ENCODE assay signal across 9 cellular contexts in the genomic region with DNA sequence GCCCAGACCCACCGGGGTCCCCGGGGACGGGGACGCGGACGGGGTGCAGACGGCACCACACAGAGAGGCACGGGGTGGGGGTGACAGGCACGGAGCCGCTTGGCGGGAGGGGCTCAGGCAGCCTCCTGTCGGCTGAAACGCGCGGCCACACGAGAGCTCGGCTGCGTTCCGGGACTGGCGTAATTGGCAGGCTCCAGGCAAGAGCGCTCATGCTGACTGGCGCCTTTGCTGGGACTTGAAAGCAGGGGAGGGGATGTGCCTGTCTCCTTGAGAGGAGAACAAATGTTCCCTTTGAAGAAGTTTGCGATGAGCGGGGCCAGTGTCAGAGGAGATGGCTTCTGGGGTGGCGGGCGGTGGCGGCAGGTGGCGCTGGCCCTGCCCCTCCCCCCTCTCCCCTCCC.
DNase-seq lines count a peak whose midpoint lies in the region; ATAC-seq lines count a peak whose summit lies in the region.
"Had no signal": no experiment of that assay in that cellular context is flagged by ENCODE, and none has a peak within 500 bp of the region (broad histone marks: within the 10 kb centered on the region; RNA-seq: fewer than 3 reads in every experiment).

No MANE protein-coding gene starts in this region.

- peak; percentile 55 to 73 for DNase-seq in NCI-H2081 (lab: John Stamatoyannopoulos, UW)
- no peak for DNase-seq in NCI-H2081 treated with DMSO at 0.1 percent for 48 hours (lab: John Stamatoyannopoulos, UW)
- peak; percentile 85 for DNase-seq in NCI-H69 (lab: John Stamatoyannopoulos, UW)
- DNase-seq in activated gamma-delta T cell treated with Interleukin-2 at 50 U/mL for 16 hours: peak; percentile 32
- peak in 2 of 3 experiments; percentile 8 to 32 for DNase-seq in stimulated activated CD4-positive, alpha-beta T cell treated with anti-CD3 and anti-CD28 coated beads, TNF-alpha, amount 100 ng/mL, for 24 hours (ENCODE audit: low read depth in 3 of 3)
- DNase-seq in SIG-M5 treated with dmso at 0.1 percent for 504 hours (lab: John Stamatoyannopoulos, UW; ENCODE audit: unreplicated experiment): no peak
- DNase-seq: ACHN had no signal

- ATAC-seq in HG03139 (IDR thresholded peaks at IDR 0.05; ENCODE audit: unreplicated experiment) (no peak), HG02610 (IDR thresholded peaks at IDR 0.05; ENCODE audit: unreplicated experiment) (no peak)

Comparison
In these comparisons a context has a peak if more than half of its experiments do, and no peak if none do; other contexts are left out.
1. DNase-seq: peak in NCI-H2081 (2 of 2), NCI-H69 (single experiment), activated gamma-delta T cell treated with Interleukin-2 at 50 U/mL for 16 hours (single experiment) and stimulated activated CD4-positive, alpha-beta T cell treated with anti-CD3 and anti-CD28 coated beads, TNF-alpha, amount 100 ng/mL, for 24 hours (2 of 3); none in NCI-H2081 treated with DMSO at 0.1 percent for 48 hours (single experiment) and SIG-M5 treated with dmso at 0.1 percent for 504 hours (single experiment).